19 cellular contexts compared by ENCODE assay signal in genomic region chr1:153771241-153771640, GRCh38. TPM values are rescaled to one million over a fixed set of nuclear protein-coding genes. Genes with fewer than 3 reads are reported as not detected.
DNase-seq lines count a peak whose midpoint lies in the region; ATAC-seq and TF ChIP-seq lines count a peak whose summit lies in the region.
"Had no signal": no experiment of that assay in that cellular context is flagged by ENCODE, and none has a peak within 500 bp of the region (broad histone marks: within the 10 kb centered on the region; RNA-seq: fewer than 3 reads in every experiment).

No MANE protein-coding gene starts in this region.

- peaks cover 61 to 70% of the 10 kb centered on the region in 2 experiments for H3K36me3 ChIP-seq in mesenchymal stem cell (ENCODE audit: control insufficient read depth in 1 of 2, insufficient read depth in 2 of 2, low read depth in 1 of 2, low read length in 2 of 2)
- H3K36me3 ChIP-seq in thoracic aorta: peaks cover 51% of the 10 kb centered on the region
- peaks cover 45% of the 10 kb centered on the region for H3K36me3 ChIP-seq in effector memory CD4-positive, alpha-beta T cell (ENCODE audit: control insufficient read depth, insufficient read depth, low read length)

- H3K36me3 Mint-ChIP-seq in chondrocyte (ENCODE audit: low read depth): peaks cover 19% of the 10 kb centered on the region
- H3K36me3 Mint-ChIP-seq in activated CD4-positive, alpha-beta memory T cell treated with anti-CD3 and anti-CD28 coated beads, Interleukin-2, amount 10 ng/mL, durations not matched to agents 7 days and 5 days (ENCODE audit: low read depth): peaks cover 42% of the 10 kb centered on the region

- H3K9ac ChIP-seq in mesenchymal stem cell (ENCODE audit: low read length): no peak overlapping the region

- no CpG with 5 or more reads among the region's 3 CpGs for WGBS in mesenchymal stem cell

- CTCF ChIA-PET in activated CD4-positive, alpha-beta memory T cell treated with anti-CD3 and anti-CD28 coated beads, Interleukin-2, amount 10 ng/mL, durations not matched to agents 7 days and 5 days (lab: Charles Lee): interaction anchor here (0.7 kb wide), 1 partner anchor 231 kb away, joined by 4 read pairs; no protein-coding TSS in a partner anchor

- ATAC-seq in thoracic aorta (ENCODE audit: insufficient number of reproducible peaks, low FRiP score, low read depth) (no peak), sciatic nerve (no peak)
- ATAC-seq: esophagus mucosa had no signal

- H2AFZ ChIP-seq in mesenchymal stem cell (ENCODE audit: low read depth, low read length): no peak overlapping the region
- H2AFZ ChIP-seq: GM23338 had no signal

- H3K27me3 ChIP-seq in mesenchymal stem cell (ENCODE audit: control insufficient read depth in 1 of 2, insufficient read depth in 1 of 2, low read length in 2 of 2): no peaks in the 10 kb centered on the region
- no peaks in the 10 kb centered on the region for H3K27me3 ChIP-seq in thoracic aorta (replicated peaks; ENCODE audit: insufficient read depth)
- H3K27me3 ChIP-seq in effector memory CD4-positive, alpha-beta T cell (replicated peaks; ENCODE audit: control insufficient read depth, insufficient read depth, low read length, poor library complexity, severe bottlenecking): no peaks in the 10 kb centered on the region
- H3K27me3 ChIP-seq: thyroid gland had no signal

- H4K8ac ChIP-seq in mesenchymal stem cell (ENCODE audit: low read length): peak overlapping the region; percentile 27

- no peak overlapping the region for H3K4me3 ChIP-seq in NB4 (ENCODE audit: low read depth, low read length)
- H3K4me3 ChIP-seq in mesenchymal stem cell (ENCODE audit: insufficient read depth in 1 of 2, low read depth in 1 of 2, low read length in 2 of 2): no peak overlapping the region
- no peak overlapping the region for H3K4me3 ChIP-seq in thoracic aorta
- H3K4me3 ChIP-seq in effector memory CD4-positive, alpha-beta T cell (ENCODE audit: insufficient read depth, low read depth, low read length, poor library complexity, severe bottlenecking): no peak overlapping the region
- H3K4me3 ChIP-seq: GM23338, thyroid gland had no signal

- intact Hi-C loops in sciatic nerve (cut with DNase I): no loop called here

- no peak for TF ChIP-seq CTCF in NB4 (IDR thresholded peaks at IDR 0.05; ENCODE audit: low read depth, low read length)
- no peak for TF ChIP-seq CTCF in chondrocyte (IDR thresholded peaks at IDR 0.05)
- TF ChIP-seq CTCF in thoracic aorta (IDR thresholded peaks at IDR 0.05): no peak

- H3K4ac ChIP-seq in mesenchymal stem cell (ENCODE audit: low read depth in 1 of 2, low read length in 2 of 2): no peak overlapping the region

- peaks cover 7% of the 10 kb centered on the region for H3K4me1 Mint-ChIP-seq in chondrocyte (ENCODE audit: low read depth)
- H3K4me1 Mint-ChIP-seq in activated CD4-positive, alpha-beta memory T cell treated with anti-CD3 and anti-CD28 coated beads, Interleukin-2, amount 10 ng/mL, durations not matched to agents 7 days and 5 days: peaks cover 22% of the 10 kb centered on the region

- no peak overlapping the region for H2BK15ac ChIP-seq in mesenchymal stem cell (ENCODE audit: low read depth, poor library complexity, severe bottlenecking)

- DNase-seq in NB4 (ENCODE audit: low read depth) (peak; percentile 58), chondrocyte (ENCODE audit: low spot score) (peak; percentile 34), mesenchymal stem cell (no peak), thoracic aorta (ENCODE audit: low spot score) (no peak), sciatic nerve (ENCODE audit: low spot score) (no peak)
- no peak for DNase-seq in activated CD4-positive, alpha-beta memory T cell treated with anti-CD3 and anti-CD28 coated beads, Interleukin-2, amount 10 ng/mL, durations not matched to agents 7 days and 5 days
- DNase-seq in effector memory CD4-positive, alpha-beta T cell: no peak
- DNase-seq: activated CD4-positive, alpha-beta T cell treated with anti-CD3 and anti-CD28 coated beads, Interleukin-2, amount 10 ng/mL, durations not matched to agents 7 days and 5 days; activated gamma-delta T cell treated with Interleukin-2 at 50 U/mL for 16 hours; amniotic stem cell; caudate nucleus; MV-4-11; NCI-H187; NCI-H748 treated with DMSO at 0.1 percent for 48 hours; SHP77 had no signal

- no peak overlapping the region for H3K27ac Mint-ChIP-seq in chondrocyte (ENCODE audit: unreplicated experiment)
- H3K27ac Mint-ChIP-seq in activated CD4-positive, alpha-beta memory T cell treated with anti-CD3 and anti-CD28 coated beads, Interleukin-2, amount 10 ng/mL, durations not matched to agents 7 days and 5 days: no peak overlapping the region

- no peak overlapping the region for H3K4me3 Mint-ChIP-seq in chondrocyte (ENCODE audit: unreplicated experiment)
- no peak overlapping the region for H3K4me3 Mint-ChIP-seq in activated CD4-positive, alpha-beta memory T cell treated with anti-CD3 and anti-CD28 coated beads, Interleukin-2, amount 10 ng/mL, durations not matched to agents 7 days and 5 days
- H3K4me3 Mint-ChIP-seq: activated CD4-positive, alpha-beta T cell treated with anti-CD3 and anti-CD28 coated beads, Interleukin-2, amount 10 ng/mL, durations not matched to agents 7 days and 5 days had no signal

- no peak for TF ChIP-seq POLR2A in NB4 (IDR thresholded peaks at IDR 0.05; ENCODE audit: extremely low read depth, insufficient read length)

- peaks cover 14% of the 10 kb centered on the region for H3K4me1 ChIP-seq in mesenchymal stem cell (ENCODE audit: control insufficient read depth, insufficient read depth, low read depth, low read length)
- H3K4me1 ChIP-seq in thoracic aorta (ENCODE audit: control insufficient read depth in 1 of 2, low read depth in 2 of 2): peaks cover 17 to 34% of the 10 kb centered on the region in 2 donors
- H3K4me1 ChIP-seq in effector memory CD4-positive, alpha-beta T cell (ENCODE audit: control insufficient read depth, insufficient read depth, low read length, poor library complexity, severe bottlenecking): peaks cover 9% of the 10 kb centered on the region

- H3K27ac ChIP-seq in mesenchymal stem cell (ENCODE audit: low read length, poor library complexity, severe bottlenecking): no peak overlapping the region
- H3K27ac ChIP-seq in thoracic aorta: peak overlapping the region; percentile 51 to 58
- H3K27ac ChIP-seq in effector memory CD4-positive, alpha-beta T cell (ENCODE audit: insufficient read depth, low read length, poor library complexity, severe bottlenecking): no peak overlapping the region

- no peaks in the 10 kb centered on the region for H3K9me3 Mint-ChIP-seq in chondrocyte (ENCODE audit: low read depth)
- H3K9me3 Mint-ChIP-seq in activated CD4-positive, alpha-beta memory T cell treated with anti-CD3 and anti-CD28 coated beads, Interleukin-2, amount 10 ng/mL, durations not matched to agents 7 days and 5 days: no peaks in the 10 kb centered on the region
- H3K9me3 Mint-ChIP-seq: activated CD4-positive, alpha-beta T cell treated with anti-CD3 and anti-CD28 coated beads, Interleukin-2, amount 10 ng/mL, durations not matched to agents 7 days and 5 days; GM23338 had no signal

- H2AK5ac ChIP-seq in mesenchymal stem cell (ENCODE audit: low read length, severe bottlenecking): no peak overlapping the region

- peak overlapping the region; percentile 87 for H4K91ac ChIP-seq in mesenchymal stem cell (ENCODE audit: low read length)

- no peak overlapping the region for H2BK5ac ChIP-seq in mesenchymal stem cell (ENCODE audit: low read depth, low read length, poor library complexity, severe bottlenecking)

- H3K23ac ChIP-seq in mesenchymal stem cell (ENCODE audit: low read length in 2 of 2): no peak overlapping the region

- peak overlapping the region; percentile 26 to 61 for H3K18ac ChIP-seq in mesenchymal stem cell (ENCODE audit: low read depth in 1 of 2, low read length in 2 of 2)

- no peak overlapping the region for H3K4me2 ChIP-seq in mesenchymal stem cell (ENCODE audit: low read length, poor library complexity, severe bottlenecking)
- H3K4me2 ChIP-seq: GM23338 had no signal

- no peaks in the 10 kb centered on the region for H3K27me3 Mint-ChIP-seq in chondrocyte (ENCODE audit: low read depth)
- H3K27me3 Mint-ChIP-seq in activated CD4-positive, alpha-beta memory T cell treated with anti-CD3 and anti-CD28 coated beads, Interleukin-2, amount 10 ng/mL, durations not matched to agents 7 days and 5 days: no peaks in the 10 kb centered on the region
- H3K27me3 Mint-ChIP-seq: activated CD4-positive, alpha-beta T cell treated with anti-CD3 and anti-CD28 coated beads, Interleukin-2, amount 10 ng/mL, durations not matched to agents 7 days and 5 days had no signal

- POLR2A ChIA-PET in activated CD4-positive, alpha-beta memory T cell treated with anti-CD3 and anti-CD28 coated beads, Interleukin-2, amount 10 ng/mL, durations not matched to agents 7 days and 5 days (lab: Charles Lee): interaction anchor here (0.8 kb wide), 1 partner anchor 12 kb away, joined by 3 read pairs; no protein-coding TSS in a partner anchor

- no peaks in the 10 kb centered on the region for H3K9me3 ChIP-seq in mesenchymal stem cell (ENCODE audit: control insufficient read depth, low read length)
- no peaks in the 10 kb centered on the region for H3K9me3 ChIP-seq in thoracic aorta
- no peaks in the 10 kb centered on the region for H3K9me3 ChIP-seq in effector memory CD4-positive, alpha-beta T cell (ENCODE audit: control insufficient read depth, low read length)
- H3K9me3 ChIP-seq: Caco-2, thyroid gland had no signal

- H3K14ac ChIP-seq in mesenchymal stem cell (ENCODE audit: low read length in 2 of 2): no peak overlapping the region

- no peaks in the 10 kb centered on the region for H3K79me1 ChIP-seq in mesenchymal stem cell (replicated peaks; ENCODE audit: low read length, poor library complexity, severe bottlenecking)

- no peak overlapping the region for H2BK120ac ChIP-seq in mesenchymal stem cell (ENCODE audit: low read depth, low read length)

- no peak overlapping the region for H2BK12ac ChIP-seq in mesenchymal stem cell (ENCODE audit: low read length in 2 of 2)

RNA-seq across cellular contexts. Expression of gene SLC27A3, which starts 4.0 kb away (rescaled TPM):
- total RNA-seq in chondrocyte (10.6 to 16.6 TPM (median 11.6 TPM) in 3 replicates), thoracic aorta (100 to 1,000 TPM in 1 of 2 donors, 10 to 100 TPM in 1; 71.7 to 116 TPM), sciatic nerve (38.0 TPM)
- 10.6 TPM for polyA plus RNA-seq in mesenchymal stem cell (2013, experiment 1 of 2)
- 10.2 TPM for polyA plus RNA-seq in mesenchymal stem cell (2013, experiment 2 of 2)
- total RNA-seq in activated CD4-positive, alpha-beta memory T cell treated with anti-CD3 and anti-CD28 coated beads, Interleukin-2, amount 10 ng/mL, durations not matched to agents 7 days and 5 days: 10 to 100 TPM; 24.9 to 25.3 TPM

RNA-seq across cellular contexts. Expression of gene INTS3, which starts 43.4 kb away (rescaled TPM):
- total RNA-seq in chondrocyte (48.6 to 61.0 TPM (median 49.1 TPM) in 3 replicates), thoracic aorta (10 to 100 TPM; 63.8 to 68.8 TPM), sciatic nerve (72.4 TPM)
- 23.0 TPM for polyA plus RNA-seq in mesenchymal stem cell (2013, experiment 1 of 2)
- 21.1 TPM for polyA plus RNA-seq in mesenchymal stem cell (2013, experiment 2 of 2)
- total RNA-seq in activated CD4-positive, alpha-beta memory T cell treated with anti-CD3 and anti-CD28 coated beads, Interleukin-2, amount 10 ng/mL, durations not matched to agents 7 days and 5 days: 10 to 100 TPM; 46.9 to 50.5 TPM

Comparison
In these comparisons a context has a peak if more than half of its experiments do, and no peak if none do; other contexts are left out.
1. DNase-seq: peak in NB4 (single experiment) and chondrocyte (single experiment); none in mesenchymal stem cell (single experiment), thoracic aorta (single experiment), activated CD4-positive, alpha-beta memory T cell treated with anti-CD3 and anti-CD28 coated beads, Interleukin-2, amount 10 ng/mL, durations not matched to agents 7 days and 5 days (single experiment), effector memory CD4-positive, alpha-beta T cell (0 of 3) and sciatic nerve (single experiment).
2. H3K27ac ChIP-seq: peak in thoracic aorta (2 of 2); none in mesenchymal stem cell (single experiment) and effector memory CD4-positive, alpha-beta T cell (single experiment).